In genomic region chr11:118727001-118727720, GRCh38 we compare ENCODE assay signal across 7 cellular contexts. TPM values are rescaled to one million over a fixed set of nuclear protein-coding genes. Genes with fewer than 3 reads are reported as not detected.
"Had no signal": no experiment of that assay in that cellular context is flagged by ENCODE, and none has a peak within 500 bp of the region (broad histone marks: within the 10 kb centered on the region; RNA-seq: fewer than 3 reads in every experiment).

No MANE protein-coding gene starts in this region.

RNA-seq across cellular contexts. Expression of gene TREH, which starts 47.7 kb away (rescaled TPM):
- total RNA-seq: LHCN-M2, MCF 10A, OCI-LY7, PC-3, Right ventricle myocardium inferior, RPMI7951, SJCRH30 had no signal
